In the genomic region with DNA sequence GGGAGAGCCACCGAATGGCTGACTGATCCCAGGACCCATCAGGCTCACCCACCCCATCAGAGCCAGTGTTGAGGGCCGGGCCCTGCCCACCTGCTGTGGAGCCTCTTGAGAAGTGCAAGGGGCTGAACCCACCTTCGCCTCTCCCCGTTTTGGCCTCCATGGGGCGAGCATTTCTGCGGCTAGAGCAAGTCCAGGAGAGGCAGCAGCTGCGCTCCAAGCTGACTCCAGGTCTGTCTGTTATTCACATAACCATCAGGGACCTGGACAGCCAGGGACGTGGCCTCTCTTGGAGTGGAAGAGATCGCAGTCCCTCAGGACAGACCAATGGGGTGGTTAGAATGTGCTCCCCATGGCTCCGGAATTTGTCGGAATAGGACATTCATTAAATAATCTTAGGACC, we compare ENCODE assay signal across 24 cellular contexts.
DNase-seq lines count a peak whose midpoint lies in the region; ATAC-seq and TF ChIP-seq lines count a peak whose summit lies in the region.
"Had no signal": no experiment of that assay in that cellular context is flagged by ENCODE, and none has a peak within 500 bp of the region (broad histone marks: within the 10 kb centered on the region; RNA-seq: fewer than 3 reads in every experiment).

No MANE protein-coding gene starts in this region.

- H3K9me3 ChIP-seq in endodermal cell (ENCODE audit: control insufficient read depth, low read length) (no peaks in the 10 kb centered on the region), sigmoid colon (no peaks in the 10 kb centered on the region), upper lobe of left lung (no peaks in the 10 kb centered on the region)

- no peak for TF ChIP-seq EP300 in sigmoid colon (IDR thresholded peaks at IDR 0.05)
- TF ChIP-seq EP300 in upper lobe of left lung (IDR thresholded peaks at IDR 0.05) = no peak

- TF ChIP-seq CTCF in endodermal cell (conservative IDR thresholded peaks at IDR 0.05) (no peak), nephron progenitor cell (IDR thresholded peaks at IDR 0.05) (no peak), sigmoid colon (IDR thresholded peaks at IDR 0.05) (no peak), upper lobe of left lung (IDR thresholded peaks at IDR 0.05) (no peak)

- H3K4me1 ChIP-seq in endodermal cell (ENCODE audit: control insufficient read depth, insufficient read depth, low read length) (no peaks in the 10 kb centered on the region), sigmoid colon (peaks cover 0 to 5% (median 2%) of the 10 kb centered on the region in 4 donors), upper lobe of left lung (peaks cover 0 to 11% (median 5%) of the 10 kb centered on the region in 4 donors)

- H3K27ac ChIP-seq in endodermal cell (ENCODE audit: low read depth, low read length) (no peak overlapping the region), sigmoid colon (no peak overlapping the region), upper lobe of left lung (peak overlapping the region; percentile 17 to 49 (median 27))

- H3K36me3 ChIP-seq in endodermal cell (ENCODE audit: control insufficient read depth, insufficient read depth, low read length) (peaks cover 10% of the 10 kb centered on the region), sigmoid colon (peaks cover 0 to 5% (median 0%) of the 10 kb centered on the region in 4 donors), upper lobe of left lung (peaks cover 0 to 42% (median 18%) of the 10 kb centered on the region in 4 donors)

- H3K4me3 Mint-ChIP-seq in endodermal cell (no peak overlapping the region), nephron progenitor cell (no peak overlapping the region)
- H3K4me3 Mint-ChIP-seq: CD4-positive, alpha-beta memory T cell had no signal

- intact Hi-C loops in sigmoid colon (cut with DNase I) = no loop called here

- no peaks in the 10 kb centered on the region for H3K27me3 Mint-ChIP-seq in endodermal cell (ENCODE audit: insufficient read depth)
- H3K27me3 Mint-ChIP-seq in nephron progenitor cell (ENCODE audit: low read depth, poor library complexity) = peaks cover 2% of the 10 kb centered on the region
- H3K27me3 Mint-ChIP-seq: CD4-positive, alpha-beta memory T cell had no signal

- no peaks in the 10 kb centered on the region for H3K4me1 Mint-ChIP-seq in endodermal cell
- H3K4me1 Mint-ChIP-seq in nephron progenitor cell = peaks cover 17% of the 10 kb centered on the region

- H3K27me3 ChIP-seq in endodermal cell (ENCODE audit: control insufficient read depth, insufficient read depth, low read length, poor library complexity, severe bottlenecking) = no peaks in the 10 kb centered on the region
- H3K27me3 ChIP-seq in sigmoid colon = no peaks in the 10 kb centered on the region
- H3K27me3 ChIP-seq in upper lobe of left lung = no peaks in the 10 kb centered on the region

- no peak overlapping the region for H3K4me3 ChIP-seq in endodermal cell (ENCODE audit: low read length)
- H3K4me3 ChIP-seq in sigmoid colon = no peak overlapping the region
- no peak overlapping the region for H3K4me3 ChIP-seq in upper lobe of left lung
- H3K4me3 ChIP-seq: K562 had no signal

- no peak for DNase-seq in endodermal cell
- DNase-seq in nephron progenitor cell = no peak
- peak; percentile 58 for DNase-seq in sigmoid colon
- no peak for DNase-seq in upper lobe of left lung
- DNase-seq in islet precursor cell = no peak
- DNase-seq: CD4-positive, alpha-beta memory T cell; COR-L47; DMS53; GOT3; Kasumi-1; NCI-H1092 treated with DMSO at 0.1 percent for 48 hours; NCI-H1436; NCI-H187; NCI-H2081 treated with DMSO at 0.1 percent for 48 hours; NCI-H2171; NCI-H226; NCI-H510A; SIG-M5 had no signal

- ATAC-seq in upper lobe of left lung (ENCODE audit: low FRiP score in 2 of 2) (no peak), GM21423 (IDR thresholded peaks at IDR 0.05; ENCODE audit: unreplicated experiment) (no peak), HG03025 (IDR thresholded peaks at IDR 0.05; ENCODE audit: low FRiP score, unreplicated experiment) (no peak), HG02610 (IDR thresholded peaks at IDR 0.05; ENCODE audit: unreplicated experiment) (no peak)
- ATAC-seq: HCT116, K562, Panc1 had no signal

- H3K9me3 Mint-ChIP-seq in endodermal cell (no peaks in the 10 kb centered on the region), nephron progenitor cell (no peaks in the 10 kb centered on the region)
- H3K9me3 Mint-ChIP-seq: CD4-positive, alpha-beta memory T cell had no signal

- H3K9ac ChIP-seq in endodermal cell (ENCODE audit: extremely low read depth, low read length, poor library complexity, severe bottlenecking) = no peak overlapping the region

- TF ChIP-seq POLR2A in sigmoid colon (IDR thresholded peaks at IDR 0.05) (no peak), upper lobe of left lung (IDR thresholded peaks at IDR 0.05) (no peak)

- peaks cover 8% of the 10 kb centered on the region for H3K36me3 Mint-ChIP-seq in endodermal cell (ENCODE audit: low read depth)
- peaks cover 18% of the 10 kb centered on the region for H3K36me3 Mint-ChIP-seq in nephron progenitor cell (ENCODE audit: low read depth)

- WGBS in endodermal cell (ENCODE audit: insufficient coverage in 1 of 2, insufficient read length in 1 of 2), 2 experiments = 86 to 89% methylated on average over 8 to 11 of the region's 11 CpGs
- WGBS in sigmoid colon, 2 donors = 94 to 95% methylated on average over 11 of the region's 11 CpGs
- WGBS in upper lobe of left lung, 2 donors = 85 to 94% methylated on average over 8 to 11 of the region's 11 CpGs

- H3K27ac Mint-ChIP-seq in endodermal cell (peak overlapping the region; percentile 62), nephron progenitor cell (peak overlapping the region; percentile 59)
- H3K27ac Mint-ChIP-seq: CD4-positive, alpha-beta memory T cell had no signal

Comparison
In these comparisons a context has a peak if more than half of its experiments do, and no peak if none do; other contexts are left out.
1. H3K27ac ChIP-seq: peak in upper lobe of left lung (4 of 4); none in endodermal cell (single experiment) and sigmoid colon (0 of 4).